Comparison of ENCODE assay signal across 10 cellular contexts in the genomic region with DNA sequence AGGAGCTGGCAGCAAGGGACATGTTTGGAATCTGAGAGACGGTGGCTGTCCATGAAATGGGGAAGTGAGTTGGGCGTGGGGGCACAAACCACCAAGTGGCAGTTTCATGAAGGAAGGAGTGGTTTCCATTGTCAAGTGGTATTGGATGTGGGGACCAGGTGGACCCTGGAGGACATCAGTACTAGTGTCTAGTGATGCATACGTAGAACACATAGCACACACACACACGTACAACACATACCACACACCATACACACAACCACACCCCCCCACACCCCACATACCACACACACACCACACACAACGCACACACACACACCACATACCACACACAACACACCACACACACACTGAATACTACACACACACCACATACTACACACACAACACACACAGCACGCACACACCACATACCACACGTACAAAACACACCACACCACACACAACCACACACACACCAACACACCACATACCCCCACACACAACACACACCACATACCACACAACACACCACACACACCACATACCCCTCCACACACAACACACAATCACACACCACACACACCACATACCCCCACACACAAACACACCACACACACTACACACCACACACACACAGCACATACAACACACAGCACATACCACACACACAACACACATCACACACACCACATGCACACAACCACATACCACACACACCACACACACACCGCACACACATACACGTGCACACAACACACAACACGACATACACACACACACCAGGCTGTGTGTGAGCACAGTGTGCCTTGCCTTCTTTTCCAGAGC. TPM values are rescaled to one million over a fixed set of nuclear protein-coding genes. Genes with fewer than 3 reads are reported as not detected.
A peak's percentile ranks its signal among the peaks of the same experiment; 100 is the strongest.
DNase-seq lines count a peak whose midpoint lies in the region; FAIRE-seq and TF ChIP-seq lines count a peak whose summit lies in the region.
"Had no signal": no experiment of that assay in that cellular context is flagged by ENCODE, and none has a peak within 500 bp of the region (broad histone marks: within the 10 kb centered on the region; RNA-seq: fewer than 3 reads in every experiment).

No MANE protein-coding gene starts in this region.

- no TSS peak for BruUV-seq in A673 (replicated peaks; lab: Mats Ljungman, UMichigan)

- H3K4me1 Mint-ChIP-seq in activated T-helper 1 cell treated with anti-CD3 and anti-CD28 coated beads, Interleukin-12 subunit alpha, Interleukin-12 subunit beta, Interleukin-2, Interleukin-4 antibody, amounts not matched to agents 30 ng/mL and 10 ng/mL and 1 ng/mL, durations not matched to agents 14 hours and 24 hours and 36 hours (ENCODE audit: low read depth): peaks cover 45% of the 10 kb centered on the region

- H4K20me1 ChIP-seq in KMS-11 (ENCODE audit: insufficient read depth): no peaks in the 10 kb centered on the region

- 67 to 72% methylated on average over 10 of the region's 10 CpGs for WGBS in sigmoid colon, 2 donors
- 72 to 83% (median 76%) methylated on average over 10 of the region's 10 CpGs for WGBS in adrenal gland, 4 donors

- peaks cover 2% of the 10 kb centered on the region for H3K27me3 Mint-ChIP-seq in activated T-helper 1 cell treated with anti-CD3 and anti-CD28 coated beads, Interleukin-12 subunit alpha, Interleukin-12 subunit beta, Interleukin-2, Interleukin-4 antibody, amounts not matched to agents 30 ng/mL and 10 ng/mL and 1 ng/mL, durations not matched to agents 14 hours and 24 hours and 36 hours (ENCODE audit: insufficient read depth)

- CTCF ChIA-PET in A673 (lab: Charles Lee): no interaction called here

- no peak overlapping the region for H3K9ac ChIP-seq in KMS-11

- POLR2A ChIA-PET in A673 (lab: Charles Lee; ENCODE audit: low non-redundant PET): no interaction called here

- H3K4me3 ChIP-seq in KMS-11 (IDR thresholded peaks at IDR 0.05; ENCODE audit: insufficient read depth, low read depth, low read length) (no peak overlapping the region), sigmoid colon (no peak overlapping the region), adrenal gland (no peak overlapping the region), A673 (ENCODE audit: low read depth, low read length, poor library complexity, severe bottlenecking) (no peak overlapping the region)

- TF ChIP-seq EP300 in sigmoid colon (IDR thresholded peaks at IDR 0.05): no peak

- FAIRE-seq in GM18507 (lab: Jason Lieb, UNC): peak; percentile 77

- H3K79me2 ChIP-seq in KMS-11 (ENCODE audit: insufficient read depth, low read depth): no peaks in the 10 kb centered on the region

- DNase-seq in GM18507 (ENCODE audit: extremely low spot score, insufficient read length, low read depth) (no peak), sigmoid colon (no peak), adrenal gland (no peak), iPS-NIHi7 (ENCODE audit: extremely low spot score) (no peak), A673 (ENCODE audit: low spot score) (no peak)
- DNase-seq in activated T-helper 1 cell treated with anti-CD3 and anti-CD28 coated beads, Interleukin-12 subunit alpha, Interleukin-12 subunit beta, Interleukin-2, Interleukin-4 antibody, amounts not matched to agents 30 ng/mL and 10 ng/mL and 1 ng/mL, durations not matched to agents 14 hours and 24 hours and 36 hours (ENCODE audit: low spot score): no peak
- no peak for DNase-seq in stimulated activated CD4-positive, alpha-beta T cell treated with anti-CD3 and anti-CD28 coated beads, Interleukin-15, amount 100 ng/mL, for 24 hours
- DNase-seq: activated CD4-positive, alpha-beta T cell treated with anti-CD3 and anti-CD28 coated beads for 48 hours; stimulated activated naive CD4-positive, alpha-beta T cell had no signal

- H3K9me3 ChIP-seq in sigmoid colon (no peaks in the 10 kb centered on the region), adrenal gland (replicated peaks in 1 of 3) (no peaks in the 10 kb centered on the region), A673 (ENCODE audit: low read depth, low read length, poor library complexity, severe bottlenecking) (peaks cover 10% of the 10 kb centered on the region)

- TF ChIP-seq POLR2A in sigmoid colon (IDR thresholded peaks at IDR 0.05) (no peak), adrenal gland (IDR thresholded peaks at IDR 0.05) (no peak)

- peaks cover 11% of the 10 kb centered on the region for H3K36me3 Mint-ChIP-seq in activated T-helper 1 cell treated with anti-CD3 and anti-CD28 coated beads, Interleukin-12 subunit alpha, Interleukin-12 subunit beta, Interleukin-2, Interleukin-4 antibody, amounts not matched to agents 30 ng/mL and 10 ng/mL and 1 ng/mL, durations not matched to agents 14 hours and 24 hours and 36 hours (ENCODE audit: low read depth)

- H3K27ac ChIP-seq in KMS-11 (no peak overlapping the region), sigmoid colon (peak overlapping the region; percentile 12 to 88 (median 84)), adrenal gland (peak overlapping the region in 1 of 5 donors; percentile 45), A673 (ENCODE audit: low read depth, low read length, poor library complexity, severe bottlenecking) (no peak overlapping the region)

- peak overlapping the region; percentile 16 for H3K4me3 Mint-ChIP-seq in activated T-helper 1 cell treated with anti-CD3 and anti-CD28 coated beads, Interleukin-12 subunit alpha, Interleukin-12 subunit beta, Interleukin-2, Interleukin-4 antibody, amounts not matched to agents 30 ng/mL and 10 ng/mL and 1 ng/mL, durations not matched to agents 14 hours and 24 hours and 36 hours

- H3K27ac Mint-ChIP-seq in activated T-helper 1 cell treated with anti-CD3 and anti-CD28 coated beads, Interleukin-12 subunit alpha, Interleukin-12 subunit beta, Interleukin-2, Interleukin-4 antibody, amounts not matched to agents 30 ng/mL and 10 ng/mL and 1 ng/mL, durations not matched to agents 14 hours and 24 hours and 36 hours: peak overlapping the region; percentile 36

- H3K4me2 ChIP-seq in KMS-11: peak overlapping the region; percentile 87; the same call in 1 of the 2 replicates

- H3K27me3 ChIP-seq in KMS-11 (ENCODE audit: insufficient read depth, low read depth) (peaks cover 64% of the 10 kb centered on the region), sigmoid colon (no peaks in the 10 kb centered on the region), adrenal gland (no peaks in the 10 kb centered on the region), A673 (replicated peaks; ENCODE audit: insufficient read depth, low read depth, low read length, poor library complexity) (no peaks in the 10 kb centered on the region)

- peaks cover 36% of the 10 kb centered on the region for H3K4me1 ChIP-seq in KMS-11 (ENCODE audit: low read depth, poor library complexity, severe bottlenecking)
- peaks cover 0 to 75% (median 60%) of the 10 kb centered on the region in 4 donors for H3K4me1 ChIP-seq in sigmoid colon
- peaks cover 14 to 59% of the 10 kb centered on the region in 2 donors for H3K4me1 ChIP-seq in adrenal gland (replicated peaks in 1 of 2)
- peaks cover 56% of the 10 kb centered on the region for H3K4me1 ChIP-seq in A673 (ENCODE audit: insufficient read depth, low read length, poor library complexity, severe bottlenecking)

- H3K36me3 ChIP-seq in KMS-11 (ENCODE audit: insufficient read depth): no peaks in the 10 kb centered on the region
- H3K36me3 ChIP-seq in sigmoid colon: no peaks in the 10 kb centered on the region
- H3K36me3 ChIP-seq in adrenal gland (replicated peaks in 1 of 2): no peaks in the 10 kb centered on the region
- no peaks in the 10 kb centered on the region for H3K36me3 ChIP-seq in A673 (ENCODE audit: insufficient read depth, low read length, poor library complexity, severe bottlenecking)

- H2AFZ ChIP-seq in KMS-11 (ENCODE audit: low read depth): no peak overlapping the region

- intact Hi-C loops in activated T-helper 1 cell treated with anti-CD3 and anti-CD28 coated beads, Interleukin-12 subunit alpha, Interleukin-12 subunit beta, Interleukin-2, Interleukin-4 antibody, amounts not matched to agents 30 ng/mL and 10 ng/mL and 1 ng/mL, durations not matched to agents 14 hours and 24 hours and 36 hours (cut with micrococcal nuclease): loop anchor here (1.0 kb wide), 1 partner anchor 18 kb away; no protein-coding TSS in a partner anchor
- intact Hi-C loops in sigmoid colon (cut with DNase I) (no loop called here), adrenal gland (cut with DNase I) (no loop called here), A673 (cut with micrococcal nuclease; ENCODE audit: unreplicated experiment) (loop anchor here (5.0 kb wide), 1 partner anchor 40 kb away; a partner anchor contains a TSS)

- TF ChIP-seq CTCF in KMS-11 (conservative IDR thresholded peaks at IDR 0.05; ENCODE audit: low read depth, low read length) (no peak), sigmoid colon (IDR thresholded peaks at IDR 0.05) (no peak), adrenal gland (IDR thresholded peaks at IDR 0.05) (no peak), A673 (conservative IDR thresholded peaks at IDR 0.05; ENCODE audit: low read depth, low read length) (no peak)

- H3K9me3 Mint-ChIP-seq in activated T-helper 1 cell treated with anti-CD3 and anti-CD28 coated beads, Interleukin-12 subunit alpha, Interleukin-12 subunit beta, Interleukin-2, Interleukin-4 antibody, amounts not matched to agents 30 ng/mL and 10 ng/mL and 1 ng/mL, durations not matched to agents 14 hours and 24 hours and 36 hours: peaks cover 8% of the 10 kb centered on the region

RNA-seq across cellular contexts. Expression of a gene that starts 41.1 kb away (rescaled TPM):
- total RNA-seq in activated T-helper 1 cell treated with anti-CD3 and anti-CD28 coated beads, Interleukin-12 subunit alpha, Interleukin-12 subunit beta, Interleukin-2, Interleukin-4 antibody, amounts not matched to agents 30 ng/mL and 10 ng/mL and 1 ng/mL, durations not matched to agents 14 hours and 24 hours and 36 hours: 35.2 and 35.3 TPM in 2 replicates
- total RNA-seq in sigmoid colon (10 to 100 TPM; 30.8 to 76.7 (median 47.3) TPM), adrenal gland (10 to 100 TPM; 57.1 to 99.9 (median 68.2) TPM), A673 (2021) (64.2 and 72.4 TPM in 2 replicates)
- polyA plus RNA-seq in sigmoid colon (10 to 100 TPM; 12.0 to 49.5 (median 19.4) TPM), adrenal gland (10 to 100 TPM; 24.4 to 75.9 (median 25.8) TPM)

Comparison
In these comparisons a context has a peak if more than half of its experiments do, and no peak if none do; other contexts are left out.
1. H3K27ac ChIP-seq: peak in sigmoid colon (4 of 4); none in KMS-11 (single experiment) and A673 (single experiment).
2. intact Hi-C loops: an anchor here in activated T-helper 1 cell treated with anti-CD3 and anti-CD28 coated beads, Interleukin-12 subunit alpha, Interleukin-12 subunit beta, Interleukin-2, Interleukin-4 antibody, amounts not matched to agents 30 ng/mL and 10 ng/mL and 1 ng/mL, durations not matched to agents 14 hours and 24 hours and 36 hours (1.0 kb wide) and A673 (5.0 kb wide); none called in sigmoid colon and adrenal gland.